In genomic region chr5:137629646-137630045, GRCh38 we compare ENCODE assay signal across 9 cellular contexts.
A peak's percentile ranks its signal among the peaks of the same experiment; 100 is the strongest.
DNase-seq lines count a peak whose midpoint lies in the region; ATAC-seq and TF ChIP-seq lines count a peak whose summit lies in the region.
"Had no signal": no experiment of that assay in that cellular context is flagged by ENCODE, and none has a peak within 500 bp of the region (broad histone marks: within the 10 kb centered on the region; RNA-seq: fewer than 3 reads in every experiment).

No MANE protein-coding gene starts in this region.

- peak; percentile 59 for ATAC-seq in HG02884 (IDR thresholded peaks at IDR 0.05; ENCODE audit: unreplicated experiment)
- ATAC-seq in activated T-helper 17 cell treated with anti-CD3 and anti-CD28 coated beads, Interleukin-2, amount 50 U/mL, for 72 hours (replicated peaks), result peak; percentile 73
- peak; percentile 30 to 89 (median 73) for ATAC-seq in heart right ventricle
- ATAC-seq in HG02852 (IDR thresholded peaks at IDR 0.05; ENCODE audit: unreplicated experiment), result no peak

- peaks cover 4 to 35% (median 28%) of the 10 kb centered on the region in 9 donors for H3K4me1 ChIP-seq in heart right ventricle

- no peak overlapping the region for H3K4me3 Mint-ChIP-seq in activated T-helper 17 cell treated with anti-CD3 and anti-CD28 coated beads, Interleukin-2, amount 50 U/mL, for 72 hours

- no peak overlapping the region for H3K4me3 ChIP-seq in heart right ventricle

- H3K4me1 Mint-ChIP-seq in activated T-helper 17 cell treated with anti-CD3 and anti-CD28 coated beads, Interleukin-2, amount 50 U/mL, for 72 hours, result no peaks in the 10 kb centered on the region

- H3K36me3 ChIP-seq in heart right ventricle, result peaks cover 0 to 28% (median 0%) of the 10 kb centered on the region in 9 donors

- H3K27me3 ChIP-seq in heart right ventricle, result no peaks in the 10 kb centered on the region

- no peaks in the 10 kb centered on the region for H3K9me3 Mint-ChIP-seq in activated T-helper 17 cell treated with anti-CD3 and anti-CD28 coated beads, Interleukin-2, amount 50 U/mL, for 72 hours

- TF ChIP-seq CTCF in 22Rv1 (IDR thresholded peaks at IDR 0.05) (peak; percentile 81), heart right ventricle (IDR thresholded peaks at IDR 0.05) (peak; percentile 76 to 95 (median 92))

- DNase-seq in EL (peak; percentile 62), NCI-H460 (ENCODE audit: extremely low read depth, low read depth) (peak; percentile 64), heart right ventricle (peak in 1 of 2 donors; percentile 40), renal cortical epithelial cell (ENCODE audit: low read depth) (peak; percentile 67)

- no peak overlapping the region for H3K27ac ChIP-seq in 22Rv1
- H3K27ac ChIP-seq in heart right ventricle, result peak overlapping the region in 9 of 10 donors; percentile 45 to 73 (median 60)
- H3K27ac ChIP-seq: epithelial cell of prostate had no signal

- no peak overlapping the region for H3K27ac Mint-ChIP-seq in activated T-helper 17 cell treated with anti-CD3 and anti-CD28 coated beads, Interleukin-2, amount 50 U/mL, for 72 hours

- WGBS in heart right ventricle, 2 donors, result 30 to 33% methylated on average over 4 of the region's 4 CpGs

- H3K36me3 Mint-ChIP-seq in activated T-helper 17 cell treated with anti-CD3 and anti-CD28 coated beads, Interleukin-2, amount 50 U/mL, for 72 hours (ENCODE audit: low read depth), result peaks cover 2% of the 10 kb centered on the region

- H3K9me3 ChIP-seq in heart right ventricle, result peaks cover 0 to 6% (median 0%) of the 10 kb centered on the region in 11 donors

- intact Hi-C loops in heart right ventricle (cut with DNase I), result loop anchor here (2.0 to 10.0 kb wide), 5 partner anchors 107 to 115 kb away; partner anchors contain the start of gene KLHL3 (in 1 of the 10)

- H3K27me3 Mint-ChIP-seq in activated T-helper 17 cell treated with anti-CD3 and anti-CD28 coated beads, Interleukin-2, amount 50 U/mL, for 72 hours, result no peaks in the 10 kb centered on the region
